2 cellular contexts compared by ENCODE assay signal in genomic region chr22:46102752-46103151, GRCh38.
TF ChIP-seq lines count a peak whose summit lies in the region.

No MANE protein-coding gene starts in this region.

TF ChIP-seq in IMR-90, 13 proteins besides CTCF, POLR2A, EP300 and RAD21:
- TF ChIP-seq RFX5 (IDR thresholded peaks at IDR 0.05; ENCODE audit: low read depth, low read length) (no peak), FOS (IDR thresholded peaks at IDR 0.05; ENCODE audit: low read depth, low read length) (no peak), MAFK (IDR thresholded peaks at IDR 0.05; ENCODE audit: low read depth, low read length) (no peak), CEBPB (IDR thresholded peaks at IDR 0.05; ENCODE audit: low read depth, low read length) (no peak), ELK1 (IDR thresholded peaks at IDR 0.05; ENCODE audit: borderline replicate concordance, low read depth, low read length) (no peak), USF2 (IDR thresholded peaks at IDR 0.05; ENCODE audit: low read depth, low read length) (no peak), RCOR1 (IDR thresholded peaks at IDR 0.05; ENCODE audit: insufficient replicate concordance, low read length) (no peak), CHD1 (IDR thresholded peaks at IDR 0.05; ENCODE audit: low read depth, low read length) (no peak), SMC3 (IDR thresholded peaks at IDR 0.05; ENCODE audit: low read depth, low read length) (no peak), NFE2L2 (IDR thresholded peaks at IDR 0.05; ENCODE audit: low read depth, low read length) (no peak), MXI1 (IDR thresholded peaks at IDR 0.05; ENCODE audit: borderline replicate concordance, low read depth, low read length) (no peak), MAZ (IDR thresholded peaks at IDR 0.05; ENCODE audit: borderline replicate concordance, low read depth, low read length) (no peak), BHLHE40 (IDR thresholded peaks at IDR 0.05; ENCODE audit: low read depth, low read length) (no peak)

TF ChIP-seq in K562, 482 proteins besides CTCF, POLR2A, EP300 and RAD21:
- TF ChIP-seq ZBED1 (IDR thresholded peaks at IDR 0.05) (no peak), THRA (IDR thresholded peaks at IDR 0.05) (no peak), CTCFL (IDR thresholded peaks at IDR 0.05; ENCODE audit: borderline replicate concordance, insufficient read depth, low read depth, low read length, poor library complexity, severe bottlenecking) (no peak), RUNX1 (IDR thresholded peaks at IDR 0.05; ENCODE audit: low read depth) (no peak), ELK1 (CRISPR knock-in tag; IDR thresholded peaks at IDR 0.05) (no peak), ELF4 (CRISPR knock-in tag; IDR thresholded peaks at IDR 0.05) (no peak), POLR2G (IDR thresholded peaks at IDR 0.05; ENCODE audit: low read depth, low read length) (0 out of 2 replicates have a peak, but pooled peaks have one; percentile 23), MLX (CRISPR knock-in tag; conservative IDR thresholded peaks at IDR 0.05) (no peak)
